ENCODE assay signal across 29 cellular contexts in genomic region chr10:20658158-20658557, GRCh38.
"Had no signal": no experiment of that assay in that cellular context is flagged by ENCODE, and none has a peak within 500 bp of the region (broad histone marks: within the 10 kb centered on the region; RNA-seq: fewer than 3 reads in every experiment).

No MANE protein-coding gene starts in this region.

- H3K27ac ChIP-seq: neural progenitor cell, ovary, parathyroid adenoma, psoas muscle, skin epidermis, spleen, suprapubic skin, testis, tibial artery, transverse colon, upper lobe of right lung, uterus had no signal

- DNase-seq: naive thymus-derived CD4-positive, alpha-beta T cell; natural killer cell; occipital lobe; ovary; posterior cingulate gyrus; psoas muscle; right cardiac atrium; spleen; stimulated activated CD4-positive, alpha-beta T cell treated with anti-CD3 and anti-CD28 coated beads, Interleukin-12 subunit alpha, Interleukin-12 subunit beta, amount 100 ng/mL, for 4 hours; stimulated activated CD4-positive, alpha-beta T cell treated with anti-CD3 and anti-CD28 coated beads, Interleukin-1b, Interleukin-23, amount 100 ng/mL, for 48 hours; stimulated activated CD4-positive, alpha-beta T cell treated with anti-CD3 and anti-CD28 coated beads, Interleukin-4, amount 100 ng/mL, for 1 hour; stimulated activated CD4-positive, alpha-beta T cell treated with anti-CD3 and anti-CD28 coated beads, Interleukin-4, amount 100 ng/mL, for 4 hours; stimulated activated CD8-positive, alpha-beta memory T cell treated with anti-CD3 and anti-CD28 coated beads, Interleukin-4, amount 100 ng/mL, for 48 hours; stimulated activated naive CD4-positive, alpha-beta T cell; stimulated activated naive CD8-positive, alpha-beta T cell treated with anti-CD3 and anti-CD28 coated beads, Interleukin-15, amount 100 ng/mL, for 72 hours; stimulated activated naive CD8-positive, alpha-beta T cell treated with anti-CD3 and anti-CD28 coated beads, Interleukin-15, Interleukin-2, amounts not matched to agents 100 U/mL and 50 U/mL, for 24 hours; substantia nigra; testis; tibial artery; transverse colon; upper lobe of right lung; uterus had no signal

- H3K4me1 ChIP-seq: neural progenitor cell, parathyroid adenoma, psoas muscle, spleen, suprapubic skin, testis, tibial artery, transverse colon, upper lobe of right lung, uterus had no signal

- H3K79me2 ChIP-seq: parathyroid adenoma had no signal

- H3K4me2 ChIP-seq: neural progenitor cell, smooth muscle cell had no signal

- H3K27me3 ChIP-seq: neural progenitor cell, ovary, spleen, suprapubic skin, testis, tibial artery, transverse colon, upper lobe of right lung, uterus had no signal

- H3K36me3 ChIP-seq: neural progenitor cell, ovary, spleen, suprapubic skin, tibial artery, transverse colon, upper lobe of right lung, uterus had no signal

- H3K4me3 ChIP-seq: neural progenitor cell, ovary, psoas muscle, skin epidermis, smooth muscle cell, spleen, suprapubic skin, testis, tibial artery, transverse colon, upper lobe of right lung, uterus had no signal

- H2AFZ ChIP-seq: neural progenitor cell, parathyroid adenoma had no signal

- ATAC-seq: naive thymus-derived CD4-positive, alpha-beta T cell; natural killer cell; psoas muscle; right cardiac atrium; sciatic nerve; stimulated activated memory B cell treated with anti-CD40 and anti-IgM and Interleukin-4, amounts not matched to agents 10 μg/mL and 1 μg/mL and 100 μg/mL, for 72 hours; stimulated activated naive CD8-positive, alpha-beta T cell treated with anti-CD3 and anti-CD28 coated beads, Interleukin-15, amount 100 ng/mL, for 72 hours; stimulated activated naive CD8-positive, alpha-beta T cell treated with anti-CD3 and anti-CD28 coated beads, Interleukin-15, Interleukin-2, amounts not matched to agents 100 U/mL and 50 U/mL, for 24 hours; upper lobe of right lung had no signal

- H3K9me3 ChIP-seq: ovary, psoas muscle, suprapubic skin, testis, tibial artery, transverse colon, upper lobe of right lung, uterus had no signal

- H3K9ac ChIP-seq: neural progenitor cell, parathyroid adenoma had no signal
